Comparison of ENCODE assay signal across 8 cellular contexts in genomic region chr2:241036964-241037421, GRCh38. TPM values are rescaled to one million over a fixed set of nuclear protein-coding genes. Genes with fewer than 3 reads are reported as not detected.
A peak's percentile ranks its signal among the peaks of the same experiment; 100 is the strongest.
DNase-seq lines count a peak whose midpoint lies in the region; ATAC-seq lines count a peak whose summit lies in the region.

No MANE protein-coding gene starts in this region.

- no peak for ATAC-seq in activated CD4-positive, alpha-beta T cell treated with anti-CD3 and anti-CD28 coated beads for 36 hours
- ATAC-seq in HG03442 (IDR thresholded peaks at IDR 0.05; ENCODE audit: unreplicated experiment): peak; percentile 15
- ATAC-seq in central memory CD8-positive, alpha-beta T cell (replicated peaks; ENCODE audit: extremely low read depth, poor library complexity, severe bottlenecking): peak; percentile 16
- ATAC-seq in stimulated activated naive CD8-positive, alpha-beta T cell treated with anti-CD3 and anti-CD28 coated beads, Interleukin-15, Interleukin-2, amounts not matched to agents 100 U/mL and 50 U/mL, for 24 hours: peak; percentile 7
- no peak for ATAC-seq in HG02852 (IDR thresholded peaks at IDR 0.05; ENCODE audit: unreplicated experiment)

- POLR2A ChIA-PET in activated CD4-positive, alpha-beta T cell treated with anti-CD3 and anti-CD28 coated beads for 36 hours (lab: Charles Lee): no interaction called here

- no peak overlapping the region for H3K27ac Mint-ChIP-seq in activated CD4-positive, alpha-beta T cell treated with anti-CD3 and anti-CD28 coated beads for 36 hours
- no peak overlapping the region for H3K27ac Mint-ChIP-seq in central memory CD8-positive, alpha-beta T cell (ENCODE audit: low read depth)

- CTCF ChIA-PET in activated CD4-positive, alpha-beta T cell treated with anti-CD3 and anti-CD28 coated beads for 36 hours (lab: Charles Lee): no interaction called here

- H3K4me1 Mint-ChIP-seq in activated CD4-positive, alpha-beta T cell treated with anti-CD3 and anti-CD28 coated beads for 36 hours: peaks cover 9% of the 10 kb centered on the region
- peaks cover 5% of the 10 kb centered on the region for H3K4me1 Mint-ChIP-seq in central memory CD8-positive, alpha-beta T cell

- no peaks in the 10 kb centered on the region for H3K36me3 Mint-ChIP-seq in activated CD4-positive, alpha-beta T cell treated with anti-CD3 and anti-CD28 coated beads for 36 hours (ENCODE audit: low read depth)
- H3K36me3 Mint-ChIP-seq in central memory CD8-positive, alpha-beta T cell (ENCODE audit: insufficient read depth): peaks cover 6% of the 10 kb centered on the region

- H3K9me3 Mint-ChIP-seq in activated CD4-positive, alpha-beta T cell treated with anti-CD3 and anti-CD28 coated beads for 36 hours (ENCODE audit: low read depth): no peaks in the 10 kb centered on the region
- H3K9me3 Mint-ChIP-seq in central memory CD8-positive, alpha-beta T cell: no peaks in the 10 kb centered on the region

- H3K4me3 Mint-ChIP-seq in activated CD4-positive, alpha-beta T cell treated with anti-CD3 and anti-CD28 coated beads for 36 hours: peak overlapping the region; percentile 41
- H3K4me3 Mint-ChIP-seq in central memory CD8-positive, alpha-beta T cell: peak overlapping the region; percentile 78

- intact Hi-C loops in activated CD4-positive, alpha-beta T cell treated with anti-CD3 and anti-CD28 coated beads for 36 hours (cut with DNase I, micrococcal nuclease): no loop called here

- DNase-seq in activated CD4-positive, alpha-beta T cell treated with anti-CD3 and anti-CD28 coated beads for 36 hours: peak; percentile 25
- no peak for DNase-seq in activated CD4-positive, alpha-beta T cell treated with anti-CD3 and anti-CD28 coated beads for 1 hour
- DNase-seq in central memory CD8-positive, alpha-beta T cell (ENCODE audit: low spot score in 2 of 2): no peak
- DNase-seq in stimulated activated naive CD8-positive, alpha-beta T cell treated with anti-CD3 and anti-CD28 coated beads, Interleukin-15, Interleukin-2, amounts not matched to agents 100 U/mL and 50 U/mL, for 24 hours: no peak
- DNase-seq in activated gamma-delta T cell (lab: John Stamatoyannopoulos, UW) (no peak), SHP77 (lab: John Stamatoyannopoulos, UW) (no peak)

- H3K27me3 Mint-ChIP-seq in activated CD4-positive, alpha-beta T cell treated with anti-CD3 and anti-CD28 coated beads for 36 hours: no peaks in the 10 kb centered on the region
- H3K27me3 Mint-ChIP-seq in central memory CD8-positive, alpha-beta T cell: no peaks in the 10 kb centered on the region

RNA-seq across cellular contexts. Expression of gene SNED1, which starts 38.6 kb away (rescaled TPM):
- total RNA-seq in activated CD4-positive, alpha-beta T cell treated with anti-CD3 and anti-CD28 coated beads for 36 hours: under 1 TPM; 0.69 to 0.78 TPM

Comparison
In these comparisons a context has a peak if more than half of its experiments do, and no peak if none do; other contexts are left out.
1. ATAC-seq: peak in HG03442 (single experiment), central memory CD8-positive, alpha-beta T cell (single experiment) and stimulated activated naive CD8-positive, alpha-beta T cell treated with anti-CD3 and anti-CD28 coated beads, Interleukin-15, Interleukin-2, amounts not matched to agents 100 U/mL and 50 U/mL, for 24 hours (single experiment); none in activated CD4-positive, alpha-beta T cell treated with anti-CD3 and anti-CD28 coated beads for 36 hours (single experiment) and HG02852 (single experiment).